1 cellular context compared by ENCODE assay signal in the genomic region with DNA sequence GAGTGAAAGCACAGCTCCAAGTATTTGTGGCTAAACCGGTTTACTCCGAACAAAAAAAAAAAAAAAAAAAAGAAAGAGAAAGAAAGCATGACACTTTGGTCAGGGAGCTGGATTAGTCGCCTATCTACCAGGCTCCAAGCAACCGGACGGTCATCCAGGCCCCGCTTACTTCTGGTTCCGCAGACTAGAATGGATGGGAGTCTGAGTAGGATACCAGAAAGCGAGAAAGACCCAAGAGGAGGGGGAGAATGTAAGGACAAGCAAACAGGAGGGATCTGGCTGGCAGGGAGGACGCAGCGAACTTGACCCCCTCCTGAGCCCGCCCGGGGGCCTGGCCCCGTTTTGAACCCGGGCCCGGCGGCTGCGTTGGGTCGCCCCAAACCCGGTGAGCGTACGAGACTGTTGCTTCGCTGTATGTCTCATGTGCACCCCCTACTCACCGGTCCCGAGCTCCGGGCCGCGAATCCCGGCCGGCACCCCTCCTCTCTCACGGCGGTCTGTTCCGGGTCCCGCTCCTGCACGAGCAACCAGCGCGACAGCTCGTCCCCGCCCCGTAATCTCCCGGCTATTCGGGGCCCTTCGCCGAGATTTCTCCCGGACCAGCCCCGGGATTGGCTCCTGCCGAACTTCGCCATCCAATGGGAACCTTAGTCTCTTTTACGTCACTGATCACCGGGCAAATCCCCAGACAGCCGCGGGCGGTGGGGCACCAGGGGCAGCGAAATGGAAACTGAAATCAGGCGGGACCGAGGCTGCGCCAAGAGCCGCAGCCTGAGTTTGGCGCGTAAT.
TF ChIP-seq lines count a peak whose summit lies in the region.

A gene with protein sequence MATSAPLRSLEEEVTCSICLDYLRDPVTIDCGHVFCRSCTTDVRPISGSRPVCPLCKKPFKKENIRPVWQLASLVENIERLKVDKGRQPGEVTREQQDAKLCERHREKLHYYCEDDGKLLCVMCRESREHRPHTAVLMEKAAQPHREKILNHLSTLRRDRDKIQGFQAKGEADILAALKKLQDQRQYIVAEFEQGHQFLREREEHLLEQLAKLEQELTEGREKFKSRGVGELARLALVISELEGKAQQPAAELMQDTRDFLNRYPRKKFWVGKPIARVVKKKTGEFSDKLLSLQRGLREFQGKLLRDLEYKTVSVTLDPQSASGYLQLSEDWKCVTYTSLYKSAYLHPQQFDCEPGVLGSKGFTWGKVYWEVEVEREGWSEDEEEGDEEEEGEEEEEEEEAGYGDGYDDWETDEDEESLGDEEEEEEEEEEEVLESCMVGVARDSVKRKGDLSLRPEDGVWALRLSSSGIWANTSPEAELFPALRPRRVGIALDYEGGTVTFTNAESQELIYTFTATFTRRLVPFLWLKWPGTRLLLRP (minus strand): TSS at position 542 of the 789 bp plus-strand sequence. CDS start 14,303 bp downstream, outside the sequence.

TF ChIP-seq in GM12878, 131 proteins besides CTCF, POLR2A, EP300 and RAD21 (continued from another document):
- no peak for TF ChIP-seq ZZZ3 (IDR thresholded peaks at IDR 0.05; ENCODE audit: control insufficient read depth, insufficient read length, low read depth)
- TF ChIP-seq BRCA1 (IDR thresholded peaks at IDR 0.05; ENCODE audit: low read depth, low read length): peak; percentile 45; the same call in 1 of the 2 replicates
TF ChIP-seq in GM12878: peak in this region for 40.
